In genomic region chr2:10932345-10933151, GRCh38 we compare ENCODE assay signal across 1 cellular context.
TF ChIP-seq lines count a peak whose summit lies in the region.

No MANE protein-coding gene starts in this region.

TF ChIP-seq in HCT116, 20 proteins besides CTCF, POLR2A, EP300 and RAD21 (continued from another document):
- TF ChIP-seq ZBTB33 (IDR thresholded peaks at IDR 0.05; ENCODE audit: extremely low read depth, insufficient replicate concordance, low read length) = no peak
- TF ChIP-seq FOSL1 (IDR thresholded peaks at IDR 0.05; ENCODE audit: low read depth) = no peak
- no peak for TF ChIP-seq EGR1 (IDR thresholded peaks at IDR 0.05; ENCODE audit: low read depth)
- TF ChIP-seq SP1 (IDR thresholded peaks at IDR 0.05; ENCODE audit: low read depth) = no peak
- TF ChIP-seq REST (IDR thresholded peaks at IDR 0.05; ENCODE audit: low read depth) = no peak
- no peak for TF ChIP-seq TCF7L2 (IDR thresholded peaks at IDR 0.05; ENCODE audit: borderline replicate concordance, extremely low read depth, insufficient read depth, insufficient read length)
- no peak for TF ChIP-seq ELF1 (IDR thresholded peaks at IDR 0.05; ENCODE audit: borderline replicate concordance, low read depth)
- TF ChIP-seq MAX (IDR thresholded peaks at IDR 0.05) = no peak
- no peak for TF ChIP-seq EZH2 (IDR thresholded peaks at IDR 0.05)
